24 cellular contexts compared by ENCODE assay signal in the genomic region with DNA sequence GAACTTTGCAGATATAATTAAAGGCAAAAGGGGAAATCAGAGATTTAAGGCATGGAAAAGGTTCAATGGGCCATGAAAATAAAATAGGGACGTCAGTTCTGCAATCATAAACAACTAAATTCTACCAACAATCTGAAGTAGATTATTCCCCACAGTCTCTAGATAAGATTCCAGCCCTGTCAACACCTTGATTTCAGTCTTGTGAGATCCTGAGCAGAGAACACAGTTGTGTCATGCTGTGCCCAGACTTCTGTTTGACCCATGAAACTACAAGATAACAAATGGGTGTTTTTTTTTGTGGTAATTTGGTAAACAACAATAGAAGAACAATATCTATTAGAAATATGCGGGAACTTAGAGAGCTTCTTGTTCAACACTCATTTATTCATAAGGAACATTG.
"Had no signal": no experiment of that assay in that cellular context is flagged by ENCODE, and none has a peak within 500 bp of the region (broad histone marks: within the 10 kb centered on the region; RNA-seq: fewer than 3 reads in every experiment).

No MANE protein-coding gene starts in this region.

- H3K36me3 ChIP-seq: neural progenitor cell, right lobe of liver, sigmoid colon, stomach, thoracic aorta, thyroid gland, transverse colon, upper lobe of right lung, uterus had no signal

- FAIRE-seq: small intestine had no signal

- DNase-seq: naive thymus-derived CD4-positive, alpha-beta T cell; natural killer cell; occipital lobe; posterior cingulate gyrus; psoas muscle; right cardiac atrium; right lobe of liver; sigmoid colon; small intestine; stimulated activated CD4-positive, alpha-beta T cell treated with anti-CD3 and anti-CD28 coated beads, Interleukin-15, amount 100 ng/mL, for 24 hours; stimulated activated CD4-positive, alpha-beta T cell treated with anti-CD3 and anti-CD28 coated beads, Interleukin-2, amount 100 ng/mL, for 24 hours; stimulated activated CD4-positive, alpha-beta T cell treated with anti-CD3 and anti-CD28 coated beads, Interleukin-2, amount 100 ng/mL, for 48 hours; stimulated activated CD4-positive, alpha-beta T cell treated with anti-CD3 and anti-CD28 coated beads, Interleukin-4, amount 100 ng/mL, for 24 hours; stimulated activated naive B cell treated with anti-CD40 and anti-IgM and Interleukin-4, amounts not matched to agents 10 μg/mL and 1 μg/mL and 100 μg/mL, for 72 hours; stimulated activated naive CD4-positive, alpha-beta T cell treated with Interleukin-2 at 50 U/mL for 16 hours; stomach; thyroid gland; transverse colon; upper lobe of right lung; uterus had no signal

- H3K9me3 ChIP-seq: psoas muscle, right lobe of liver, sigmoid colon, stomach, thoracic aorta, thyroid gland, transverse colon, upper lobe of right lung, uterus had no signal

- H3K27ac ChIP-seq: neural progenitor cell, parathyroid adenoma, psoas muscle, right lobe of liver, sigmoid colon, stomach, thoracic aorta, thyroid gland, transverse colon, upper lobe of right lung, uterus had no signal

- H3K4me1 ChIP-seq: neural progenitor cell, parathyroid adenoma, psoas muscle, right lobe of liver, sigmoid colon, stomach, thyroid gland, transverse colon, upper lobe of right lung, uterus had no signal

- H3K27me3 ChIP-seq: neural progenitor cell, right lobe of liver, sigmoid colon, stomach, thyroid gland, transverse colon, upper lobe of right lung, uterus had no signal

- ATAC-seq: naive thymus-derived CD4-positive, alpha-beta T cell; natural killer cell; psoas muscle; right cardiac atrium; right lobe of liver; stimulated activated effector memory CD8-positive, alpha-beta T cell treated with anti-CD3 and anti-CD28 coated beads, Interleukin-12 subunit alpha, Interleukin-12 subunit beta, amount 100 ng/mL, for 72 hours; stimulated activated naive B cell treated with anti-CD40 and anti-IgM and Interleukin-4, amounts not matched to agents 10 μg/mL and 1 μg/mL and 100 μg/mL, for 72 hours; upper lobe of right lung had no signal

- H3K4me3 ChIP-seq: neural progenitor cell, psoas muscle, right lobe of liver, sigmoid colon, stomach, thoracic aorta, thyroid gland, transverse colon, upper lobe of right lung, uterus had no signal
